ENCODE assay signal across 1 cellular context in genomic region chr7:126667742-126668366, GRCh38.
TF ChIP-seq lines count a peak whose summit lies in the region.

No MANE protein-coding gene starts in this region.

TF ChIP-seq in IMR-90, 13 proteins besides CTCF, POLR2A, EP300 and RAD21 (continued from another document):
- TF ChIP-seq, protein P1, sequence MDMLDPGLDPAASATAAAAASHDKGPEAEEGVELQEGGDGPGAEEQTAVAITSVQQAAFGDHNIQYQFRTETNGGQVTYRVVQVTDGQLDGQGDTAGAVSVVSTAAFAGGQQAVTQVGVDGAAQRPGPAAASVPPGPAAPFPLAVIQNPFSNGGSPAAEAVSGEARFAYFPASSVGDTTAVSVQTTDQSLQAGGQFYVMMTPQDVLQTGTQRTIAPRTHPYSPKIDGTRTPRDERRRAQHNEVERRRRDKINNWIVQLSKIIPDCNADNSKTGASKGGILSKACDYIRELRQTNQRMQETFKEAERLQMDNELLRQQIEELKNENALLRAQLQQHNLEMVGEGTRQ (IDR thresholded peaks at IDR 0.05; ENCODE audit: low read depth, low read length): no peak
- TF ChIP-seq RCOR1 (IDR thresholded peaks at IDR 0.05; ENCODE audit: insufficient replicate concordance, low read length) (no peak), RFX5 (IDR thresholded peaks at IDR 0.05; ENCODE audit: low read depth, low read length) (no peak)
TF ChIP-seq in IMR-90: peak in this region for 0.
